In genomic region chr10:94123253-94123995, GRCh38 we compare ENCODE assay signal across 1 cellular context.
TF ChIP-seq lines count a peak whose summit lies in the region.

No MANE protein-coding gene starts in this region.

TF ChIP-seq in SK-N-SH, 30 proteins besides CTCF, POLR2A, EP300 and RAD21 (continued from another document):
- TF ChIP-seq, protein P1, sequence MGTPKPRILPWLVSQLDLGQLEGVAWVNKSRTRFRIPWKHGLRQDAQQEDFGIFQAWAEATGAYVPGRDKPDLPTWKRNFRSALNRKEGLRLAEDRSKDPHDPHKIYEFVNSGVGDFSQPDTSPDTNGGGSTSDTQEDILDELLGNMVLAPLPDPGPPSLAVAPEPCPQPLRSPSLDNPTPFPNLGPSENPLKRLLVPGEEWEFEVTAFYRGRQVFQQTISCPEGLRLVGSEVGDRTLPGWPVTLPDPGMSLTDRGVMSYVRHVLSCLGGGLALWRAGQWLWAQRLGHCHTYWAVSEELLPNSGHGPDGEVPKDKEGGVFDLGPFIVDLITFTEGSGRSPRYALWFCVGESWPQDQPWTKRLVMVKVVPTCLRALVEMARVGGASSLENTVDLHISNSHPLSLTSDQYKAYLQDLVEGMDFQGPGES (IDR thresholded peaks at IDR 0.05; ENCODE audit: low read depth, low read length) = no peak
- TF ChIP-seq POLR2AphosphoS5 (IDR thresholded peaks at IDR 0.05; ENCODE audit: low read depth, low read length) (0 out of 2 replicates have a peak, but pooled peaks have one; percentile 30), TCF12 (IDR thresholded peaks at IDR 0.05) (peak; percentile 74), TEAD4 (IDR thresholded peaks at IDR 0.05; ENCODE audit: borderline replicate concordance, insufficient read depth) (peak; percentile 86), FOSL2 (IDR thresholded peaks at IDR 0.05; ENCODE audit: borderline replicate concordance, low read depth) (peak; percentile 75), USF2 (IDR thresholded peaks at IDR 0.05; ENCODE audit: borderline replicate concordance, low read depth, low read length) (no peak), USF1 (IDR thresholded peaks at IDR 0.05; ENCODE audit: borderline replicate concordance, low read depth) (no peak), FOXM1 (IDR thresholded peaks at IDR 0.05; ENCODE audit: low read depth) (no peak), MEF2A (IDR thresholded peaks at IDR 0.05; ENCODE audit: borderline replicate concordance, low read depth) (no peak), SMC3 (IDR thresholded peaks at IDR 0.05; ENCODE audit: low read depth, low read length) (no peak), CHD2 (IDR thresholded peaks at IDR 0.05; ENCODE audit: low read length, partially characterized antibody) (no peak), REST (IDR thresholded peaks at IDR 0.05; ENCODE audit: low read depth, low read length) (no peak), RXRA (IDR thresholded peaks at IDR 0.05; ENCODE audit: borderline replicate concordance, low read depth) (no peak), FOXJ3 (CRISPR knock-in tag; IDR thresholded peaks at IDR 0.05) (no peak)
- TF ChIP-seq, protein P2, sequence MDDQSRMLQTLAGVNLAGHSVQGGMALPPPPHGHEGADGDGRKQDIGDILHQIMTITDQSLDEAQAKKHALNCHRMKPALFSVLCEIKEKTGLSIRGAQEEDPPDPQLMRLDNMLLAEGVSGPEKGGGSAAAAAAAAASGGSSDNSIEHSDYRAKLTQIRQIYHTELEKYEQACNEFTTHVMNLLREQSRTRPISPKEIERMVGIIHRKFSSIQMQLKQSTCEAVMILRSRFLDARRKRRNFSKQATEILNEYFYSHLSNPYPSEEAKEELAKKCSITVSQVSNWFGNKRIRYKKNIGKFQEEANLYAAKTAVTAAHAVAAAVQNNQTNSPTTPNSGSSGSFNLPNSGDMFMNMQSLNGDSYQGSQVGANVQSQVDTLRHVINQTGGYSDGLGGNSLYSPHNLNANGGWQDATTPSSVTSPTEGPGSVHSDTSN (IDR thresholded peaks at IDR 0.05) = peak; percentile 32
TF ChIP-seq in SK-N-SH: peak in this region for 9.
